Comparison of ENCODE assay signal across 12 cellular contexts in genomic region chr16:27080870-27081269, GRCh38. TPM values are rescaled to one million over a fixed set of nuclear protein-coding genes. Genes with fewer than 3 reads are reported as not detected.
DNase-seq lines count a peak whose midpoint lies in the region; ATAC-seq, FAIRE-seq and TF ChIP-seq lines count a peak whose summit lies in the region.
"Had no signal": no experiment of that assay in that cellular context is flagged by ENCODE, and none has a peak within 500 bp of the region (broad histone marks: within the 10 kb centered on the region; RNA-seq: fewer than 3 reads in every experiment).

No MANE protein-coding gene starts in this region.

- H3K4me3 Mint-ChIP-seq in T-cell, result no peak overlapping the region

- in situ Hi-C loops in astrocyte of the cerebellum (cut with HindIII; ENCODE audit: low sequenced_read_pairs), result no loop called here

- no peaks in the 10 kb centered on the region for H3K4me1 Mint-ChIP-seq in T-cell

- CTCF ChIA-PET in T-cell (lab: Charles Lee), result no interaction called here

- H3K9me3 Mint-ChIP-seq in T-cell, result peaks cover 4 to 6% (median 6%) of the 10 kb centered on the region in 3 donors

- TF ChIP-seq CTCF in D721Med (IDR thresholded peaks at IDR 0.05; ENCODE audit: insufficient read depth, missing control alignments) (peak; percentile 25), astrocyte of the cerebellum (IDR thresholded peaks at IDR 0.05; ENCODE audit: low read depth, low read length, missing control alignments) (peak; percentile 51)

- H3K36me3 Mint-ChIP-seq in T-cell, result no peaks in the 10 kb centered on the region

- no peak overlapping the region for H3K4me3 ChIP-seq in astrocyte of the cerebellum (ENCODE audit: low read depth, low read length)

- DNase-seq in D721Med (ENCODE audit: insufficient read length, low spot score), result no peak
- DNase-seq in HS-5 (ENCODE audit: low read depth), result peak; percentile 1
- DNase-seq in astrocyte of the cerebellum (ENCODE audit: low read depth), result no peak
- DNase-seq in left lobe of liver (ENCODE audit: low spot score), result no peak
- DNase-seq in activated naive CD4-positive, alpha-beta T cell (lab: John Stamatoyannopoulos, UW), result no peak
- DNase-seq in T-cell, result no peak
- no peak for DNase-seq in NCI-H2081 (lab: John Stamatoyannopoulos, UW)
- DNase-seq in activated CD4-positive, alpha-beta T cell treated with anti-CD3 and anti-CD28 coated beads for 48 hours, result no peak
- DNase-seq: activated CD4-positive, alpha-beta T cell treated with anti-CD3 and anti-CD28 coated beads for 1 hour; NCI-H2081 treated with DMSO at 0.1 percent for 48 hours had no signal

- ATAC-seq in left lobe of liver, result peak; percentile 52
- no peak for ATAC-seq in T-cell (replicated peaks in 1 of 4)

- POLR2A ChIA-PET in T-cell (lab: Charles Lee), result no interaction called here

- no peak for FAIRE-seq in D721Med (lab: Jason Lieb, UNC)
- FAIRE-seq: bronchial epithelial cell had no signal

- H3K27me3 Mint-ChIP-seq in T-cell, result peaks cover 46 to 55% of the 10 kb centered on the region in 2 donors

- no peak overlapping the region for H3K27ac Mint-ChIP-seq in T-cell

RNA-seq across cellular contexts. Expression of gene C16orf82, which starts 14.1 kb away (rescaled TPM):
- total RNA-seq in left lobe of liver (not detected), T-cell (not detected)
- total RNA-seq: bronchial epithelial cell, mucosa of gallbladder had no signal
